Comparison of ENCODE assay signal across 10 cellular contexts in the genomic region with DNA sequence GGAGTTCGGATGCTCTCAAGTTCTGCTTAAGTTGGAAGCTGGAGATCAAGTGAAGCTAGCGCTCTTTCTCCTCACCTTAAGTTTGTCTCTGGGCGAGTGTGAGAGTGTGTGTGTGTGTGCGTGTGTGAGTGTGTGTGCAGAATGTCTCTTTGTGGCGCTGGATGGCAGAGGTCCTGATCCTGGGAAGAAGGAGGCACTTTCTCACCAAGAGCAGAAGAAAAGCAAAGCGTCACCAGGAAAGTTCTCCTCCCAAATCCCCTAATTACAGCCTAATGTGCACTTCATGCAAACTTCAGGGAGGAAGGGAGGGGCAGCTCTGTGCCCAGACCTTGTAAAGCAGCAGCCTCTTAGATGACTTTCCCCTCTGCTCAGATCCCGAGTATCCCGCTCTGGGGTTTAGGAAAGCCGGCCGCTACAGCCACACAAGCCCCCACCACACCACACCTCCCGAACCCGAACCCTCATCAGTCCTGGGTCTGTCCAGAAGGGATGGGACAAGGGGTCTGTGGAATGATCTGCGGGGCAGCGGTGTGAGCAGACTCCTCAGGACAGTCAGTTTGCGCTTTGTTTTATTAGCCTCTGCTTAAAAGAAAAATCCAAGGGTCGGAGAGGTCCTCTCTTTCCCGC. TPM values are rescaled to one million over a fixed set of nuclear protein-coding genes. Genes with fewer than 3 reads are reported as not detected.
DNase-seq lines count a peak whose midpoint lies in the region; ATAC-seq and TF ChIP-seq lines count a peak whose summit lies in the region.
"Had no signal": no experiment of that assay in that cellular context is flagged by ENCODE, and none has a peak within 500 bp of the region (broad histone marks: within the 10 kb centered on the region; RNA-seq: fewer than 3 reads in every experiment).

A gene (minus strand): TSS at position 51 of the 627 bp plus-strand sequence. CDS start 47,332 bp downstream, outside the sequence.

- intact Hi-C loops in CD8-positive, alpha-beta T cell (cut with DNase I, micrococcal nuclease) = no loop called here
- intact Hi-C loops in ovary (cut with DNase I) = no loop called here

- no peaks in the 10 kb centered on the region for H3K27me3 ChIP-seq in CD8-positive, alpha-beta T cell (ENCODE audit: insufficient read depth, low read length)
- H3K27me3 ChIP-seq in RWPE2 (ENCODE audit: insufficient read depth, poor library complexity, severe bottlenecking) (peaks cover 47% of the 10 kb centered on the region), ovary (no peaks in the 10 kb centered on the region)

- TF ChIP-seq POLR2A in ovary (IDR thresholded peaks at IDR 0.05) = no peak

- ATAC-seq in CD8-positive, alpha-beta T cell = no peak
- ATAC-seq in RWPE2 (ENCODE audit: low read depth) = no peak
- ATAC-seq in HG02885 (IDR thresholded peaks at IDR 0.05; ENCODE audit: poor library complexity, unreplicated experiment) = no peak

- H3K4me1 Mint-ChIP-seq in CD8-positive, alpha-beta T cell (ENCODE audit: low read depth) = peaks cover 9% of the 10 kb centered on the region

- CTCF ChIA-PET in CD8-positive, alpha-beta T cell (lab: Charles Lee) = interaction anchor here (0.9 to 2.2 kb wide), 2 partner anchors 9 to 13 kb away, joined by 3 to 8 read pairs; no protein-coding TSS in a partner anchor

- TF ChIP-seq EP300 in ovary (IDR thresholded peaks at IDR 0.05) = no peak

- H3K27ac ChIP-seq in CD8-positive, alpha-beta T cell (ENCODE audit: low read depth, low read length) = no peak within 1 kb of the TSS
- H3K27ac ChIP-seq in RWPE2 (ENCODE audit: poor library complexity, severe bottlenecking) (no peak within 1 kb of the TSS), ovary (no peak within 1 kb of the TSS)
- H3K27ac ChIP-seq: foreskin keratinocyte had no signal

- H3K27ac Mint-ChIP-seq in CD8-positive, alpha-beta T cell = no peak within 1 kb of the TSS

- no peaks in the 10 kb centered on the region for H3K9me3 ChIP-seq in CD8-positive, alpha-beta T cell (ENCODE audit: low read length)
- H3K9me3 ChIP-seq in RWPE2 (ENCODE audit: severe bottlenecking) = no peaks in the 10 kb centered on the region
- no peaks in the 10 kb centered on the region for H3K9me3 ChIP-seq in ovary

- H3K36me3 Mint-ChIP-seq in CD8-positive, alpha-beta T cell = no peaks in the 10 kb centered on the region

- no peak for TF ChIP-seq CTCF in CD8-positive, alpha-beta T cell (IDR thresholded peaks at IDR 0.05)
- TF ChIP-seq CTCF in RWPE2 (IDR thresholded peaks at IDR 0.05; ENCODE audit: poor library complexity, severe bottlenecking) (no peak), ovary (IDR thresholded peaks at IDR 0.05) (no peak)

- H3K4me3 Mint-ChIP-seq in CD8-positive, alpha-beta T cell = peak within 1 kb of the TSS; percentile 35

- WGBS in ovary, 3 donors = 47 to 70% (median 58%) methylated on average over 17 of the region's 17 CpGs

- H3K27me3 Mint-ChIP-seq in CD8-positive, alpha-beta T cell (ENCODE audit: low read depth) = peaks cover 52% of the 10 kb centered on the region

- POLR2A ChIA-PET in CD8-positive, alpha-beta T cell (lab: Charles Lee) = no interaction called here

- no peak within 1 kb of the TSS for H3K4me3 ChIP-seq in CD8-positive, alpha-beta T cell (ENCODE audit: low read depth, low read length)
- peak within 1 kb of the TSS; percentile 46 for H3K4me3 ChIP-seq in RWPE2 (ENCODE audit: severe bottlenecking)
- H3K4me3 ChIP-seq in ovary = peak within 1 kb of the TSS; percentile 47

- no peaks in the 10 kb centered on the region for H3K4me1 ChIP-seq in CD8-positive, alpha-beta T cell (ENCODE audit: insufficient read depth, low read length)
- no peaks in the 10 kb centered on the region for H3K4me1 ChIP-seq in RWPE2 (ENCODE audit: insufficient read depth, poor library complexity, severe bottlenecking)
- no peaks in the 10 kb centered on the region for H3K4me1 ChIP-seq in ovary (ENCODE audit: insufficient read depth)
- H3K4me1 ChIP-seq: foreskin keratinocyte had no signal

- no peak for DNase-seq in CD8-positive, alpha-beta T cell
- DNase-seq in RWPE2 (ENCODE audit: low spot score) = no peak
- peak; percentile 75 for DNase-seq in fibroblast of peridontal ligament (ENCODE audit: extremely low read depth)
- DNase-seq in ovary = no peak
- no peak for DNase-seq in NK-92 (lab: John Stamatoyannopoulos, UW; ENCODE audit: unreplicated experiment)
- DNase-seq in NCI-H1105 treated with DMSO at 0.1 percent for 48 hours (lab: John Stamatoyannopoulos, UW) = no peak
- no peak for DNase-seq in NCI-H128 (lab: John Stamatoyannopoulos, UW; ENCODE audit: unreplicated experiment)

- H3K9me3 Mint-ChIP-seq in CD8-positive, alpha-beta T cell = no peaks in the 10 kb centered on the region

- no peaks in the 10 kb centered on the region for H3K36me3 ChIP-seq in CD8-positive, alpha-beta T cell (ENCODE audit: insufficient read depth, low read length)
- H3K36me3 ChIP-seq in RWPE2 (ENCODE audit: low read depth) = no peaks in the 10 kb centered on the region
- no peaks in the 10 kb centered on the region for H3K36me3 ChIP-seq in ovary

RNA-seq across cellular contexts. Expression of the gene that starts here (rescaled TPM):
- total RNA-seq in CD8-positive, alpha-beta T cell = not detected
- not detected for total RNA-seq in ovary
- polyA plus RNA-seq in ovary = under 1 TPM; 0.40 to 0.44 TPM
- total RNA-seq: foreskin keratinocyte; T-helper 1 cell treated with Interleukin-12 subunit alpha and Interleukin-12 subunit beta and Interleukin-4 antibody, amounts not matched to agents 30 ng/mL and 1 ng/mL, for 36 hours had no signal
- polyA plus RNA-seq: foreskin keratinocyte had no signal
